Comparison of ENCODE assay signal across 1 cellular context in genomic region chr5:14284366-14285148, GRCh38.
TF ChIP-seq lines count a peak whose summit lies in the region.

No MANE protein-coding gene starts in this region.

TF ChIP-seq in WTC11, 78 proteins besides CTCF, POLR2A, EP300 and RAD21 (continued from another document):
- TF ChIP-seq PRDM15 (CRISPR knock-in tag; IDR thresholded peaks at IDR 0.05): no peak
- TF ChIP-seq ERG (CRISPR knock-in tag; IDR thresholded peaks at IDR 0.05): no peak
- no peak for TF ChIP-seq JAZF1 (CRISPR knock-in tag; IDR thresholded peaks at IDR 0.05)
- TF ChIP-seq USF1 (CRISPR knock-in tag; IDR thresholded peaks at IDR 0.05): no peak
